Comparison of ENCODE assay signal across 23 cellular contexts in genomic region chr12:79439179-79439825, GRCh38.
"Had no signal": no experiment of that assay in that cellular context is flagged by ENCODE, and none has a peak within 500 bp of the region (broad histone marks: within the 10 kb centered on the region; RNA-seq: fewer than 3 reads in every experiment).

No MANE protein-coding gene starts in this region.

- H3K27ac ChIP-seq: body of pancreas, epithelial cell of prostate, heart left ventricle, left lung, vagina, VCaP had no signal

- H3K4me1 Mint-ChIP-seq: activated CD4-positive, alpha-beta memory T cell treated with anti-CD3 and anti-CD28 coated beads, Interleukin-2, amount 10 ng/mL, durations not matched to agents 7 days and 5 days; central memory CD8-positive, alpha-beta T cell; memory B cell; natural killer cell had no signal

- DNase-seq: activated CD4-positive, alpha-beta memory T cell treated with anti-CD3 and anti-CD28 coated beads, Interleukin-2, amount 10 ng/mL, durations not matched to agents 7 days and 5 days; activated effector memory CD4-positive, alpha-beta T cell treated with Interleukin-2 at 50 U/mL for 16 hours; activated naive CD4-positive, alpha-beta T cell treated with anti-CD3 and anti-CD28 coated beads, Interleukin-2, amount 50 U/mL, for 16 hours; activated T-cell treated with anti-CD3 and anti-CD28 coated beads, Interleukin-2, amount 50 U/mL, for 4 hours; body of pancreas; cortex of kidney; effector memory CD8-positive, alpha-beta T cell; foreskin melanocyte; heart left ventricle; left lung; natural killer cell; posterior cingulate gyrus; stimulated activated CD4-positive, alpha-beta T cell treated with anti-CD3 and anti-CD28 coated beads, Interleukin-15, amount 100 ng/mL, for 24 hours; stimulated activated CD4-positive, alpha-beta T cell treated with anti-CD3 and anti-CD28 coated beads, Interleukin-4, amount 100 ng/mL, for 1 hour; stimulated activated naive CD4-positive, alpha-beta T cell; T-helper 1 cell had no signal

- H3K4me3 Mint-ChIP-seq: activated CD4-positive, alpha-beta memory T cell treated with anti-CD3 and anti-CD28 coated beads, Interleukin-2, amount 10 ng/mL, durations not matched to agents 7 days and 5 days; activated T-cell treated with anti-CD3 and anti-CD28 coated beads, Interleukin-2, amount 50 U/mL, for 4 hours; central memory CD8-positive, alpha-beta T cell; effector memory CD8-positive, alpha-beta T cell; memory B cell; natural killer cell had no signal

- ATAC-seq: activated T-cell treated with anti-CD3 and anti-CD28 coated beads, Interleukin-2, amount 50 U/mL, for 4 hours; body of pancreas; effector memory CD8-positive, alpha-beta T cell; heart left ventricle; left lung; natural killer cell had no signal

- H3K36me3 Mint-ChIP-seq: memory B cell, natural killer cell had no signal

- H3K27me3 ChIP-seq: body of pancreas, heart left ventricle, left lung, tibial nerve, vagina had no signal

- H3K9me3 Mint-ChIP-seq: activated CD4-positive, alpha-beta memory T cell treated with anti-CD3 and anti-CD28 coated beads, Interleukin-2, amount 10 ng/mL, durations not matched to agents 7 days and 5 days; memory B cell had no signal

- H3K4me3 ChIP-seq: body of pancreas, heart left ventricle, left lung, skin epidermis, tibial nerve, vagina had no signal

- H3K27me3 Mint-ChIP-seq: activated CD4-positive, alpha-beta memory T cell treated with anti-CD3 and anti-CD28 coated beads, Interleukin-2, amount 10 ng/mL, durations not matched to agents 7 days and 5 days; central memory CD8-positive, alpha-beta T cell; effector memory CD8-positive, alpha-beta T cell had no signal

- H3K27ac Mint-ChIP-seq: activated CD4-positive, alpha-beta memory T cell treated with anti-CD3 and anti-CD28 coated beads, Interleukin-2, amount 10 ng/mL, durations not matched to agents 7 days and 5 days; effector memory CD8-positive, alpha-beta T cell; memory B cell; natural killer cell had no signal

- H3K9me3 ChIP-seq: body of pancreas, heart left ventricle, left lung, tibial nerve, vagina had no signal

- H3K36me3 ChIP-seq: heart left ventricle, left lung, tibial nerve, vagina had no signal

- H3K4me1 ChIP-seq: body of pancreas, left lung, tibial nerve, vagina had no signal
